In genomic region chr16:4075534-4075933, GRCh38 we compare ENCODE assay signal across 29 cellular contexts.
"Had no signal": no experiment of that assay in that cellular context is flagged by ENCODE, and none has a peak within 500 bp of the region (broad histone marks: within the 10 kb centered on the region; RNA-seq: fewer than 3 reads in every experiment).

No MANE protein-coding gene starts in this region.

- H3K27ac Mint-ChIP-seq: nephron progenitor cell; stimulated activated effector memory CD8-positive, alpha-beta T cell treated with anti-CD3 and anti-CD28 coated beads, Interleukin-12 subunit alpha, Interleukin-12 subunit beta, amount 100 ng/mL, for 72 hours had no signal

- H3K9me3 Mint-ChIP-seq: naive thymus-derived CD8-positive, alpha-beta T cell; nephron progenitor cell; stimulated activated effector memory CD8-positive, alpha-beta T cell treated with anti-CD3 and anti-CD28 coated beads, Interleukin-12 subunit alpha, Interleukin-12 subunit beta, amount 100 ng/mL, for 72 hours had no signal

- DNase-seq: dermis blood vessel endothelial cell; effector memory CD4-positive, alpha-beta T cell; erythroblast; esophagus squamous epithelium; foreskin melanocyte; glutamatergic neuron; heart right ventricle; hippocampal formation; left cardiac atrium; left lung; mesenchymal stem cell; midbrain; naive thymus-derived CD8-positive, alpha-beta T cell; nephron progenitor cell; occipital lobe; ovary; posterior cingulate gyrus; psoas muscle; right cardiac atrium; sigmoid colon; stimulated activated CD4-positive, alpha-beta T cell treated with anti-CD3 and anti-CD28 coated beads, Interleukin-2, amount 100 ng/mL, for 24 hours; stimulated activated CD4-positive, alpha-beta T cell treated with anti-CD3 and anti-CD28 coated beads, Interleukin-4, amount 100 ng/mL, for 24 hours; stimulated activated naive CD4-positive, alpha-beta T cell treated with Interleukin-2 at 50 U/mL for 16 hours; stomach had no signal

- H3K36me3 Mint-ChIP-seq: naive thymus-derived CD8-positive, alpha-beta T cell; stimulated activated effector memory CD8-positive, alpha-beta T cell treated with anti-CD3 and anti-CD28 coated beads, Interleukin-12 subunit alpha, Interleukin-12 subunit beta, amount 100 ng/mL, for 72 hours had no signal

- H3K27ac ChIP-seq: coronary artery, esophagus squamous epithelium, heart right ventricle, left lung, ovary, psoas muscle, sigmoid colon, stomach, thoracic aorta, tibial nerve, upper lobe of left lung had no signal

- H3K4me3 ChIP-seq: coronary artery, esophagus squamous epithelium, heart right ventricle, left lung, ovary, psoas muscle, sigmoid colon, stomach, thoracic aorta, tibial nerve, upper lobe of left lung had no signal

- H3K27me3 ChIP-seq: esophagus squamous epithelium, heart right ventricle, left lung, ovary, sigmoid colon, stomach, tibial nerve, upper lobe of left lung had no signal

- H3K36me3 ChIP-seq: esophagus squamous epithelium, left lung, ovary, sigmoid colon, thoracic aorta, upper lobe of left lung had no signal

- ATAC-seq: heart right ventricle; left cardiac atrium; left lung; naive thymus-derived CD8-positive, alpha-beta T cell; psoas muscle; right cardiac atrium; stimulated activated effector memory CD8-positive, alpha-beta T cell treated with anti-CD3 and anti-CD28 coated beads, Interleukin-12 subunit alpha, Interleukin-12 subunit beta, amount 100 ng/mL, for 72 hours had no signal

- H3K9me3 ChIP-seq: esophagus squamous epithelium, heart right ventricle, left lung, ovary, psoas muscle, sigmoid colon, stomach, thoracic aorta, tibial nerve, upper lobe of left lung had no signal

- H3K27me3 Mint-ChIP-seq: naive thymus-derived CD8-positive, alpha-beta T cell had no signal

- H3K4me3 Mint-ChIP-seq: naive thymus-derived CD8-positive, alpha-beta T cell; nephron progenitor cell; stimulated activated effector memory CD8-positive, alpha-beta T cell treated with anti-CD3 and anti-CD28 coated beads, Interleukin-12 subunit alpha, Interleukin-12 subunit beta, amount 100 ng/mL, for 72 hours had no signal

- H3K4me1 ChIP-seq: esophagus squamous epithelium, left lung, sigmoid colon, stomach, upper lobe of left lung had no signal
